In genomic region chr15:32167913-32168312, GRCh38 we compare ENCODE assay signal across 6 cellular contexts.
DNase-seq lines count a peak whose midpoint lies in the region; ATAC-seq, FAIRE-seq and TF ChIP-seq lines count a peak whose summit lies in the region.
"Not testable (repeated sequence)": the region's sequence is repeated elsewhere in the genome, so short reads cannot be mapped to it uniquely, and the experiment has no call there.

No MANE protein-coding gene starts in this region.

- not testable (repeated sequence) for TF ChIP-seq CTCF in A549 (IDR thresholded peaks at IDR 0.05); chondrocyte (IDR thresholded peaks at IDR 0.05); lower lobe of right lung (IDR thresholded peaks at IDR 0.05)

- H3K4me2 ChIP-seq in A549, result not testable (repeated sequence)

- not testable (repeated sequence) for H3K27ac ChIP-seq in A549, lower lobe of right lung

- not testable (repeated sequence) for H3K4me1 Mint-ChIP-seq in chondrocyte (ENCODE audit: low read depth); stimulated activated effector memory CD8-positive, alpha-beta T cell treated with anti-CD3 and anti-CD28 coated beads, Interleukin-12 subunit alpha, Interleukin-12 subunit beta, amount 100 ng/mL, for 72 hours; stimulated activated naive CD8-positive, alpha-beta T cell treated with anti-CD3 and anti-CD28 coated beads, Interleukin-15, amount 100 ng/mL, for 72 hours

- TF ChIP-seq POLR2A in A549 (IDR thresholded peaks at IDR 0.05; ENCODE audit: low read length), result not testable (repeated sequence)

- H3K36me3 Mint-ChIP-seq in chondrocyte (ENCODE audit: low read depth); stimulated activated effector memory CD8-positive, alpha-beta T cell treated with anti-CD3 and anti-CD28 coated beads, Interleukin-12 subunit alpha, Interleukin-12 subunit beta, amount 100 ng/mL, for 72 hours: not testable (repeated sequence)

- not testable (repeated sequence) for H3K27me3 Mint-ChIP-seq in chondrocyte (ENCODE audit: low read depth); stimulated activated naive CD8-positive, alpha-beta T cell treated with anti-CD3 and anti-CD28 coated beads, Interleukin-15, amount 100 ng/mL, for 72 hours

- not testable (repeated sequence) for H3K36me3 ChIP-seq in lower lobe of right lung

- not testable (repeated sequence) for FAIRE-seq in A549 (lab: Jason Lieb, UNC)
- FAIRE-seq in urothelium cell line (lab: Jason Lieb, UNC), result peak; percentile 42

- CTCF ChIA-PET in A549 (lab: Yijun Ruan, JAX), result not testable (repeated sequence)

- intact Hi-C loops in lower lobe of right lung (cut with DNase I), result not testable (repeated sequence)

- H3K9me3 Mint-ChIP-seq in chondrocyte (ENCODE audit: low read depth); stimulated activated effector memory CD8-positive, alpha-beta T cell treated with anti-CD3 and anti-CD28 coated beads, Interleukin-12 subunit alpha, Interleukin-12 subunit beta, amount 100 ng/mL, for 72 hours; stimulated activated naive CD8-positive, alpha-beta T cell treated with anti-CD3 and anti-CD28 coated beads, Interleukin-15, amount 100 ng/mL, for 72 hours: not testable (repeated sequence)

- not testable (repeated sequence) for DNase-seq in A549 (ENCODE audit: low read depth in 1 of 2, low spot score in 1 of 2); lower lobe of right lung; stimulated activated effector memory CD8-positive, alpha-beta T cell treated with anti-CD3 and anti-CD28 coated beads, Interleukin-12 subunit alpha, Interleukin-12 subunit beta, amount 100 ng/mL, for 72 hours (ENCODE audit: low spot score in 2 of 2); stimulated activated naive CD8-positive, alpha-beta T cell treated with anti-CD3 and anti-CD28 coated beads, Interleukin-15, amount 100 ng/mL, for 72 hours; urothelium cell line (ENCODE audit: low spot score)
- peak; percentile 50 for DNase-seq in chondrocyte (ENCODE audit: low spot score)

- H3K27me3 ChIP-seq in lower lobe of right lung (ENCODE audit: low read depth), result not testable (repeated sequence)

- not testable (repeated sequence) for H3K4me3 ChIP-seq in A549, lower lobe of right lung

- H3K9me3 ChIP-seq in A549, lower lobe of right lung: not testable (repeated sequence)

- not testable (repeated sequence) for H3K4me1 ChIP-seq in A549, lower lobe of right lung

- not testable (repeated sequence) for TF ChIP-seq EP300 in A549 (IDR thresholded peaks at IDR 0.05)

- not testable (repeated sequence) for H3K4me3 Mint-ChIP-seq in chondrocyte (ENCODE audit: unreplicated experiment); stimulated activated effector memory CD8-positive, alpha-beta T cell treated with anti-CD3 and anti-CD28 coated beads, Interleukin-12 subunit alpha, Interleukin-12 subunit beta, amount 100 ng/mL, for 72 hours; stimulated activated naive CD8-positive, alpha-beta T cell treated with anti-CD3 and anti-CD28 coated beads, Interleukin-15, amount 100 ng/mL, for 72 hours

- TF ChIP-seq RAD21 in A549 (conservative IDR thresholded peaks at IDR 0.05 in 1 of 2, IDR thresholded peaks at IDR 0.05 in 1 of 2), result not testable (repeated sequence)

- WGBS in A549 (ENCODE audit: missing lambda C conversion rate), result no CpG with 5 or more reads among the region's 35 CpGs

- POLR2A ChIA-PET in A549 (lab: Yijun Ruan, JAX), result not testable (repeated sequence)

- H3K27ac Mint-ChIP-seq in chondrocyte (ENCODE audit: unreplicated experiment); stimulated activated effector memory CD8-positive, alpha-beta T cell treated with anti-CD3 and anti-CD28 coated beads, Interleukin-12 subunit alpha, Interleukin-12 subunit beta, amount 100 ng/mL, for 72 hours; stimulated activated naive CD8-positive, alpha-beta T cell treated with anti-CD3 and anti-CD28 coated beads, Interleukin-15, amount 100 ng/mL, for 72 hours: not testable (repeated sequence)

- peak; percentile 22 to 31; a peak in 1 of 6 replicates for ATAC-seq in A549
- ATAC-seq in lower lobe of right lung, result peak; percentile 21 to 54
- peak; percentile 48 for ATAC-seq in stimulated activated effector memory CD8-positive, alpha-beta T cell treated with anti-CD3 and anti-CD28 coated beads, Interleukin-12 subunit alpha, Interleukin-12 subunit beta, amount 100 ng/mL, for 72 hours
- peak; percentile 26 for ATAC-seq in stimulated activated naive CD8-positive, alpha-beta T cell treated with anti-CD3 and anti-CD28 coated beads, Interleukin-15, amount 100 ng/mL, for 72 hours
